ENCODE assay signal across 14 cellular contexts in genomic region chr2:71336802-71337201, GRCh38. TPM values are rescaled to one million over a fixed set of nuclear protein-coding genes. Genes with fewer than 3 reads are reported as not detected.
DNase-seq lines count a peak whose midpoint lies in the region; ATAC-seq and TF ChIP-seq lines count a peak whose summit lies in the region.
"Had no signal": no experiment of that assay in that cellular context is flagged by ENCODE, and none has a peak within 500 bp of the region (broad histone marks: within the 10 kb centered on the region; RNA-seq: fewer than 3 reads in every experiment).

No MANE protein-coding gene starts in this region.

- H3K4me1 ChIP-seq in gastroesophageal sphincter: peaks cover 0 to 89% (median 12%) of the 10 kb centered on the region in 3 donors
- peaks cover 0 to 89% (median 26%) of the 10 kb centered on the region in 4 donors for H3K4me1 ChIP-seq in tibial artery

- no peaks in the 10 kb centered on the region for H3K27me3 ChIP-seq in gastroesophageal sphincter
- no peaks in the 10 kb centered on the region for H3K27me3 ChIP-seq in tibial artery
- H3K27me3 ChIP-seq: brain microvascular endothelial cell, spleen, tibial nerve had no signal

- intact Hi-C loops in tibial artery (cut with DNase I; ENCODE audit: low total_unique reads): no loop called here

- H3K4me1 Mint-ChIP-seq in activated naive CD4-positive, alpha-beta T cell treated with anti-CD3 and anti-CD28 coated beads, Interleukin-2, amount 50 U/mL, for 24 hours: peaks cover 90% of the 10 kb centered on the region

- ATAC-seq in gastroesophageal sphincter: peak; percentile 69
- no peak for ATAC-seq in GM19467 (IDR thresholded peaks at IDR 0.05; ENCODE audit: unreplicated experiment)

- TF ChIP-seq EP300 in gastroesophageal sphincter (IDR thresholded peaks at IDR 0.05): no peak

- H3K9me3 ChIP-seq in gastroesophageal sphincter (no peaks in the 10 kb centered on the region), tibial artery (no peaks in the 10 kb centered on the region)
- H3K9me3 ChIP-seq: spleen, tibial nerve had no signal

- H3K4me3 ChIP-seq in gastroesophageal sphincter (peak overlapping the region in 1 of 2 donors; percentile 15), tibial artery (no peak overlapping the region)
- H3K4me3 ChIP-seq: spleen had no signal

- H3K4me3 Mint-ChIP-seq in activated naive CD4-positive, alpha-beta T cell treated with anti-CD3 and anti-CD28 coated beads, Interleukin-2, amount 50 U/mL, for 24 hours: peak overlapping the region; percentile 23
- H3K4me3 Mint-ChIP-seq: activated T-helper 1 cell treated with anti-CD3 and anti-CD28 coated beads, Interleukin-12 subunit alpha, Interleukin-12 subunit beta, Interleukin-2, Interleukin-4 antibody, amounts not matched to agents 30 ng/mL and 10 ng/mL and 1 ng/mL, durations not matched to agents 14 hours and 24 hours and 36 hours had no signal

- H3K9me3 Mint-ChIP-seq in activated naive CD4-positive, alpha-beta T cell treated with anti-CD3 and anti-CD28 coated beads, Interleukin-2, amount 50 U/mL, for 24 hours: no peaks in the 10 kb centered on the region
- H3K9me3 Mint-ChIP-seq: activated T-helper 1 cell treated with anti-CD3 and anti-CD28 coated beads, Interleukin-12 subunit alpha, Interleukin-12 subunit beta, Interleukin-2, Interleukin-4 antibody, amounts not matched to agents 30 ng/mL and 10 ng/mL and 1 ng/mL, durations not matched to agents 14 hours and 24 hours and 36 hours had no signal

- H3K27me3 Mint-ChIP-seq in activated naive CD4-positive, alpha-beta T cell treated with anti-CD3 and anti-CD28 coated beads, Interleukin-2, amount 50 U/mL, for 24 hours: no peaks in the 10 kb centered on the region

- TF ChIP-seq CTCF in gastroesophageal sphincter (IDR thresholded peaks at IDR 0.05) (no peak), tibial artery (IDR thresholded peaks at IDR 0.05) (no peak)

- H3K27ac Mint-ChIP-seq in activated naive CD4-positive, alpha-beta T cell treated with anti-CD3 and anti-CD28 coated beads, Interleukin-2, amount 50 U/mL, for 24 hours: no peak overlapping the region
- H3K27ac Mint-ChIP-seq: activated T-helper 1 cell treated with anti-CD3 and anti-CD28 coated beads, Interleukin-12 subunit alpha, Interleukin-12 subunit beta, Interleukin-2, Interleukin-4 antibody, amounts not matched to agents 30 ng/mL and 10 ng/mL and 1 ng/mL, durations not matched to agents 14 hours and 24 hours and 36 hours had no signal

- DNase-seq in activated naive CD4-positive, alpha-beta T cell treated with anti-CD3 and anti-CD28 coated beads, Interleukin-2, amount 50 U/mL, for 16 hours: no peak
- DNase-seq in amniotic epithelial cell (ENCODE audit: low read depth) (peak; percentile 30), tibial artery (peak in 1 of 2 donors; percentile 60), NCI-H345 treated with DMSO at 0.1 percent for 48 hours (lab: John Stamatoyannopoulos, UW; ENCODE audit: unreplicated experiment) (no peak), epidermal melanocyte (ENCODE audit: insufficient read length, low spot score) (no peak)
- DNase-seq: activated CD4-positive, alpha-beta T cell treated with anti-CD3 and anti-CD28 coated beads for 48 hours; brain microvascular endothelial cell; NCI-H2171 treated with DMSO at 0.1 percent for 48 hours; spleen had no signal

- H3K36me3 Mint-ChIP-seq in activated naive CD4-positive, alpha-beta T cell treated with anti-CD3 and anti-CD28 coated beads, Interleukin-2, amount 50 U/mL, for 24 hours: peaks cover 6% of the 10 kb centered on the region

- no peak for TF ChIP-seq POLR2A in gastroesophageal sphincter (IDR thresholded peaks at IDR 0.05)

- H3K27ac ChIP-seq in gastroesophageal sphincter (peak overlapping the region in 3 of 4 donors; percentile 26 to 56 (median 45)), tibial artery (peak overlapping the region; percentile 32 to 34)
- H3K27ac ChIP-seq: brain microvascular endothelial cell had no signal

- H3K36me3 ChIP-seq in gastroesophageal sphincter (no peaks in the 10 kb centered on the region), tibial artery (no peaks in the 10 kb centered on the region)
- H3K36me3 ChIP-seq: brain microvascular endothelial cell, tibial nerve had no signal

RNA-seq across cellular contexts. Expression of gene ZNF638, which starts 5.2 kb away (rescaled TPM):
- total RNA-seq in gastroesophageal sphincter: 100 to 1,000 TPM in 2 of 4 donors, 10 to 100 TPM in 2; 80.7 to 223 (median 122) TPM
